ENCODE assay signal across 16 cellular contexts in the genomic region with DNA sequence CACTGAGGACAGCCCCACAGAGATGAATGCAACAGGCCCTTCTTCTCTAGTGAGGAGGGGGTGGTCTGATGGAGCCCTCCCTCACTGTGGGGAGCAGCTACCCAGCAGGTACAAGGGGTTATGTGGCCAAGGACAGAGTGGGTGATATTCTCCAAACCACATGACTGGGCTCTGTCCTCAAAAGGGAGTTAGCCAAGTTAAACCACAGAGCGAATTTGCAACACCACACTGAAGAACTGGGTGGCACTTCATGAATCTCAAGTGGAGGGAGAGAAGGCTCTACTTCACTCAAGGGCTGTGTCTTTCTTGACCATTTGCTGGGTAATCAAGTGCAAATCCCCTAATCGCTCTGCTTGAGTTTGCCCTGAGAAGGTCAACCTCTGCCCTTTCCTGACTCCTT. TPM values are rescaled to one million over a fixed set of nuclear protein-coding genes. Genes with fewer than 3 reads are reported as not detected.
DNase-seq lines count a peak whose midpoint lies in the region; ATAC-seq and TF ChIP-seq lines count a peak whose summit lies in the region.
"Had no signal": no experiment of that assay in that cellular context is flagged by ENCODE, and none has a peak within 500 bp of the region (broad histone marks: within the 10 kb centered on the region; RNA-seq: fewer than 3 reads in every experiment).

No MANE protein-coding gene starts in this region.

- H3K27me3 Mint-ChIP-seq in CD8-positive, alpha-beta T cell (ENCODE audit: low read depth) = no peaks in the 10 kb centered on the region
- no peaks in the 10 kb centered on the region for H3K27me3 Mint-ChIP-seq in activated T-helper 17 cell treated with anti-CD3 and anti-CD28 coated beads, Interleukin-2, amount 50 U/mL, for 72 hours
- H3K27me3 Mint-ChIP-seq in naive thymus-derived CD8-positive, alpha-beta T cell = no peaks in the 10 kb centered on the region

- no peaks in the 10 kb centered on the region for H3K9me2 ChIP-seq in GM23248 (ENCODE audit: insufficient read depth)

- no peak overlapping the region for H3K4me2 ChIP-seq in GM23248 (ENCODE audit: unreplicated experiment)

- CTCF ChIA-PET in CD8-positive, alpha-beta T cell (lab: Charles Lee) = no interaction called here

- peak overlapping the region; percentile 94 for H3K27ac Mint-ChIP-seq in CD8-positive, alpha-beta T cell
- H3K27ac Mint-ChIP-seq in activated T-helper 17 cell treated with anti-CD3 and anti-CD28 coated beads, Interleukin-2, amount 50 U/mL, for 72 hours = peak overlapping the region; percentile 96
- peak overlapping the region in 6 of 10 donors; percentile 19 to 89 (median 73) for H3K27ac Mint-ChIP-seq in naive thymus-derived CD8-positive, alpha-beta T cell

- H3K36me3 Mint-ChIP-seq in CD8-positive, alpha-beta T cell = peaks cover 8% of the 10 kb centered on the region
- H3K36me3 Mint-ChIP-seq in activated T-helper 17 cell treated with anti-CD3 and anti-CD28 coated beads, Interleukin-2, amount 50 U/mL, for 72 hours (ENCODE audit: low read depth) = peaks cover 68% of the 10 kb centered on the region
- H3K36me3 Mint-ChIP-seq in naive thymus-derived CD8-positive, alpha-beta T cell = peaks cover 0 to 10% (median 0%) of the 10 kb centered on the region in 3 donors

- H3K27ac ChIP-seq in CD8-positive, alpha-beta T cell (ENCODE audit: low read depth, low read length) = no peak overlapping the region
- H3K27ac ChIP-seq in GM23248 (peak overlapping the region; percentile 70), brain microvascular endothelial cell (no peak overlapping the region)
- H3K27ac ChIP-seq: psoas muscle, VCaP had no signal

- no peak overlapping the region for H3K9ac ChIP-seq in GM23248

- no peaks in the 10 kb centered on the region for H3K9me3 ChIP-seq in CD8-positive, alpha-beta T cell (ENCODE audit: low read length)
- no peaks in the 10 kb centered on the region for H3K9me3 ChIP-seq in GM23248 (ENCODE audit: low read depth)
- H3K9me3 ChIP-seq: thyroid gland had no signal

- H3K4me1 ChIP-seq in CD8-positive, alpha-beta T cell (ENCODE audit: insufficient read depth, low read length) = peaks cover 61% of the 10 kb centered on the region
- peaks cover 48% of the 10 kb centered on the region for H3K4me1 ChIP-seq in GM23248 (ENCODE audit: insufficient read depth)
- H3K4me1 ChIP-seq: psoas muscle had no signal

- no peak for ATAC-seq in CD8-positive, alpha-beta T cell
- no peak for ATAC-seq in activated T-helper 17 cell treated with anti-CD3 and anti-CD28 coated beads, Interleukin-2, amount 50 U/mL, for 72 hours (replicated peaks)
- ATAC-seq in naive thymus-derived CD8-positive, alpha-beta T cell = no peak
- no peak for ATAC-seq in esophagus mucosa
- ATAC-seq: left cardiac atrium had no signal

- H4K20me1 ChIP-seq in GM23248 (ENCODE audit: insufficient read depth) = no peaks in the 10 kb centered on the region

- H3K4me3 Mint-ChIP-seq in CD8-positive, alpha-beta T cell = peak overlapping the region; percentile 22
- peak overlapping the region; percentile 82 for H3K4me3 Mint-ChIP-seq in activated T-helper 17 cell treated with anti-CD3 and anti-CD28 coated beads, Interleukin-2, amount 50 U/mL, for 72 hours
- peak overlapping the region in 8 of 10 donors; percentile 6 to 74 (median 42) for H3K4me3 Mint-ChIP-seq in naive thymus-derived CD8-positive, alpha-beta T cell
- H3K4me3 Mint-ChIP-seq: CD14-positive monocyte had no signal

- H3K4me3 ChIP-seq in CD8-positive, alpha-beta T cell (ENCODE audit: low read depth, low read length) = no peak overlapping the region
- H3K4me3 ChIP-seq in GM23248 (no peak overlapping the region), brain microvascular endothelial cell (ENCODE audit: low read depth, low read length) (no peak overlapping the region)
- H3K4me3 ChIP-seq: psoas muscle, thyroid gland had no signal

- H3K4me1 Mint-ChIP-seq in CD8-positive, alpha-beta T cell (ENCODE audit: low read depth) = peaks cover 73% of the 10 kb centered on the region
- peaks cover 53% of the 10 kb centered on the region for H3K4me1 Mint-ChIP-seq in activated T-helper 17 cell treated with anti-CD3 and anti-CD28 coated beads, Interleukin-2, amount 50 U/mL, for 72 hours
- peaks cover 35 to 75% (median 69%) of the 10 kb centered on the region in 4 donors for H3K4me1 Mint-ChIP-seq in naive thymus-derived CD8-positive, alpha-beta T cell

- H3F3A ChIP-seq in GM23248 (ENCODE audit: insufficient read depth) = peaks cover 49% of the 10 kb centered on the region

- in situ Hi-C loops in GM23248 (cut with MboI) = no loop called here
- in situ Hi-C loops in brain microvascular endothelial cell (cut with HindIII; ENCODE audit: low pct_ligation_motif_present, low sequenced_read_pairs) = no loop called here

- no peaks in the 10 kb centered on the region for H3K36me3 ChIP-seq in CD8-positive, alpha-beta T cell (ENCODE audit: insufficient read depth, low read length)
- no peaks in the 10 kb centered on the region for H3K36me3 ChIP-seq in GM23248 (ENCODE audit: low read depth)
- no peaks in the 10 kb centered on the region for H3K36me3 ChIP-seq in brain microvascular endothelial cell (replicated peaks)
- H3K36me3 ChIP-seq: thyroid gland had no signal

- intact Hi-C loops in CD8-positive, alpha-beta T cell (cut with DNase I, micrococcal nuclease) = no loop called here

- H3K9me3 Mint-ChIP-seq in CD8-positive, alpha-beta T cell = peaks cover 6% of the 10 kb centered on the region
- peaks cover 4% of the 10 kb centered on the region for H3K9me3 Mint-ChIP-seq in activated T-helper 17 cell treated with anti-CD3 and anti-CD28 coated beads, Interleukin-2, amount 50 U/mL, for 72 hours
- H3K9me3 Mint-ChIP-seq in naive thymus-derived CD8-positive, alpha-beta T cell = peaks cover 0 to 9% (median 0%) of the 10 kb centered on the region in 9 donors

- POLR2A ChIA-PET in CD8-positive, alpha-beta T cell (lab: Charles Lee) = interaction anchor here (0.6 to 1.6 kb wide), 3 partner anchors 9 to 692 kb away, joined by 3 to 8 read pairs (median 5); partner anchors contain the start of gene GPR68
- POLR2A ChIA-PET in naive thymus-derived CD8-positive, alpha-beta T cell (lab: Charles Lee) = no interaction called here

- 97 to 100% methylated on average over 2 of the region's 2 CpGs for WGBS in GM23248 (ENCODE audit: low coverage in 1 of 2, low lambda C conversion rate in 2 of 2, missing lambda C conversion rate in 2 of 2), 2 experiments

- H3K79me2 ChIP-seq in GM23248 (ENCODE audit: insufficient read depth) = peaks cover 6% of the 10 kb centered on the region; the same call in 1 of the 2 replicates

- H2AFZ ChIP-seq in GM23248 = no peak overlapping the region

- TF ChIP-seq CTCF in CD8-positive, alpha-beta T cell (IDR thresholded peaks at IDR 0.05) = no peak
- no peak for TF ChIP-seq CTCF in brain microvascular endothelial cell (IDR thresholded peaks at IDR 0.05; ENCODE audit: low read depth, low read length, missing control alignments)

- no peaks in the 10 kb centered on the region for H3K27me3 ChIP-seq in CD8-positive, alpha-beta T cell (ENCODE audit: insufficient read depth, low read length)
- H3K27me3 ChIP-seq in GM23248 (replicated peaks; ENCODE audit: insufficient read depth) (no peaks in the 10 kb centered on the region), brain microvascular endothelial cell (replicated peaks) (no peaks in the 10 kb centered on the region)
- H3K27me3 ChIP-seq: thyroid gland had no signal

- no peak for DNase-seq in CD8-positive, alpha-beta T cell
- no peak for DNase-seq in GM23248
- peak in 1 of 10 donors; percentile 13 for DNase-seq in naive thymus-derived CD8-positive, alpha-beta T cell
- DNase-seq in brain microvascular endothelial cell = no peak
- no peak for DNase-seq in HuH-7.5 (ENCODE audit: low spot score)
- DNase-seq: hippocampal formation, left cardiac atrium, NCI-H1048, NCI-H2227 treated with DMSO at 0.1 percent for 48 hours, psoas muscle, thyroid gland had no signal

RNA-seq across cellular contexts. Expression of gene GPR68, which starts 12.5 kb away (rescaled TPM):
- total RNA-seq in CD8-positive, alpha-beta T cell = 1 to 10 TPM; 3.6 to 5.1 TPM
- total RNA-seq in GM23248 (2014; rRNA removed; shearing (Covaris generic)) = 8.6 and 10.6 TPM in 2 replicates
- polyA plus RNA-seq in GM23248 (2016; fragmentation: Nextera tagmentation; extraction: Ambion mirVana) = 5.1 and 5.7 TPM in 2 replicates
- total RNA-seq in activated T-helper 17 cell treated with anti-CD3 and anti-CD28 coated beads, Interleukin-2, amount 50 U/mL, for 72 hours = 10 to 100 TPM; 36.8 to 44.8 TPM
- under 1 TPM; 0.60 to 0.73 TPM for total RNA-seq in naive thymus-derived CD8-positive, alpha-beta T cell
- polyA plus RNA-seq in naive thymus-derived CD8-positive, alpha-beta T cell = 1 to 10 TPM in 1 of 3 donors, under 1 TPM in 2; 0.15 to 7.9 (median 0.82) TPM
- 11.6 TPM for total RNA-seq in esophagus mucosa
- total RNA-seq: SK-MEL-5 had no signal

Comparison
In these comparisons a context has a peak if more than half of its experiments do, and no peak if none do; other contexts are left out.
1. H3K4me3 Mint-ChIP-seq: peak in every context shown above with its lines; median percentile 82 in activated T-helper 17 cell treated with anti-CD3 and anti-CD28 coated beads, Interleukin-2, amount 50 U/mL, for 72 hours; 42 in naive thymus-derived CD8-positive, alpha-beta T cell; 22 in CD8-positive, alpha-beta T cell.